ENCODE assay signal across 20 cellular contexts in genomic region chr10:79003183-79004100, GRCh38.
DNase-seq lines count a peak whose midpoint lies in the region; ATAC-seq and TF ChIP-seq lines count a peak whose summit lies in the region.
"Had no signal": no experiment of that assay in that cellular context is flagged by ENCODE, and none has a peak within 500 bp of the region (broad histone marks: within the 10 kb centered on the region; RNA-seq: fewer than 3 reads in every experiment).

No MANE protein-coding gene starts in this region.

- H3K4me1 ChIP-seq in upper lobe of right lung: peaks cover 8% of the 10 kb centered on the region
- H3K4me1 ChIP-seq: gastroesophageal sphincter had no signal

- H3K4me1 Mint-ChIP-seq in mesothelial cell of epicardium: peaks cover 10% of the 10 kb centered on the region

- TF ChIP-seq CTCF in mesothelial cell of epicardium (IDR thresholded peaks at IDR 0.05; ENCODE audit: unreplicated experiment) (no peak), upper lobe of right lung (IDR thresholded peaks at IDR 0.05) (no peak)

- no peaks in the 10 kb centered on the region for H3K27me3 Mint-ChIP-seq in mesothelial cell of epicardium (ENCODE audit: low read depth)
- H3K27me3 Mint-ChIP-seq: CD4-positive, alpha-beta T cell had no signal

- no peak for DNase-seq in Right ventricle myocardium superior
- no peak for DNase-seq in Right ventricle myocardium inferior (ENCODE audit: missing footprints)
- DNase-seq in erythroblast (lab: John Stamatoyannopoulos, UW): peak; percentile 32 to 42
- DNase-seq in mesothelial cell of epicardium (ENCODE audit: low spot score in 2 of 2, unreplicated experiment in 2 of 2): no peak
- no peak for DNase-seq in upper lobe of right lung
- DNase-seq in ecto neural progenitor cell (ENCODE audit: low spot score): no peak
- DNase-seq: activated CD4-positive, CD25-positive, alpha-beta regulatory T cell treated with anti-CD3 and anti-CD28 coated beads, Interleukin-2, amount 50 U/mL, for 72 hours; activated CD8-positive, alpha-beta memory T cell treated with anti-CD3 and anti-CD28 coated beads, Interleukin-2, amount 50 U/mL, for 4 hours; activated naive CD4-positive, alpha-beta T cell treated with anti-CD3 and anti-CD28 coated beads, Interleukin-2, amount 50 U/mL, for 16 hours; CD4-positive, alpha-beta T cell; endodermal cell; stimulated activated CD4-positive, alpha-beta T cell treated with anti-CD3 and anti-CD28 coated beads, Interleukin-1b, Interleukin-23, amount 100 ng/mL, for 48 hours; T-helper 1 cell had no signal

- peak; percentile 74 for ATAC-seq in Right ventricle myocardium superior (ENCODE audit: poor library complexity)
- ATAC-seq in Right ventricle myocardium inferior: no peak
- ATAC-seq in upper lobe of right lung: peak; percentile 48
- no peak for ATAC-seq in HG03378 (IDR thresholded peaks at IDR 0.05; ENCODE audit: unreplicated experiment)
- ATAC-seq in GM19328 (IDR thresholded peaks at IDR 0.05; ENCODE audit: unreplicated experiment): no peak
- ATAC-seq: A549, gastroesophageal sphincter, GM12878, HCT116, Panc1 had no signal

- H3K27ac Mint-ChIP-seq in mesothelial cell of epicardium: peak overlapping the region; percentile 11
- H3K27ac Mint-ChIP-seq: CD4-positive, alpha-beta T cell; endodermal cell had no signal

- no peaks in the 10 kb centered on the region for H3K36me3 Mint-ChIP-seq in mesothelial cell of epicardium

- H3K27me3 ChIP-seq in upper lobe of right lung: no peaks in the 10 kb centered on the region
- H3K27me3 ChIP-seq: gastroesophageal sphincter had no signal

- no peaks in the 10 kb centered on the region for H3K9me3 Mint-ChIP-seq in mesothelial cell of epicardium
- H3K9me3 Mint-ChIP-seq: CD4-positive, alpha-beta T cell; endodermal cell had no signal

- intact Hi-C loops in Right ventricle myocardium superior (cut with DNase I) (no loop called here), Right ventricle myocardium inferior (cut with DNase I) (no loop called here), upper lobe of right lung (cut with DNase I) (no loop called here)

- H3K4me3 Mint-ChIP-seq in mesothelial cell of epicardium: no peak overlapping the region
- H3K4me3 Mint-ChIP-seq: CD4-positive, alpha-beta T cell; endodermal cell had no signal

- no peak for TF ChIP-seq POLR2A in erythroblast (IDR thresholded peaks at IDR 0.05; ENCODE audit: low read length)

- H3K36me3 ChIP-seq in upper lobe of right lung: no peaks in the 10 kb centered on the region
- H3K36me3 ChIP-seq: gastroesophageal sphincter had no signal

- H3K27ac ChIP-seq in upper lobe of right lung: no peak overlapping the region
- H3K27ac ChIP-seq: A549, gastroesophageal sphincter had no signal

- no peaks in the 10 kb centered on the region for H3K9me3 ChIP-seq in upper lobe of right lung
- H3K9me3 ChIP-seq: A549, gastroesophageal sphincter had no signal

- no peak overlapping the region for H3K4me3 ChIP-seq in upper lobe of right lung
- H3K4me3 ChIP-seq: A549, gastroesophageal sphincter, GM12878 had no signal

Comparison
In these comparisons a context has a peak if more than half of its experiments do, and no peak if none do; other contexts are left out.
1. ATAC-seq: peak in Right ventricle myocardium superior (single experiment) and upper lobe of right lung (single experiment); none in Right ventricle myocardium inferior (single experiment), HG03378 (single experiment) and GM19328 (single experiment).
2. DNase-seq: peak in erythroblast (2 of 2); none in Right ventricle myocardium superior (single experiment), Right ventricle myocardium inferior (single experiment), mesothelial cell of epicardium (0 of 2), upper lobe of right lung (single experiment) and ecto neural progenitor cell (single experiment).